34 cellular contexts compared by ENCODE assay signal in genomic region chr2:187768995-187769394, GRCh38.
"Had no signal": no experiment of that assay in that cellular context is flagged by ENCODE, and none has a peak within 500 bp of the region (broad histone marks: within the 10 kb centered on the region; RNA-seq: fewer than 3 reads in every experiment).

No MANE protein-coding gene starts in this region.

- H3K27me3 ChIP-seq: MG63 had no signal

- DNase-seq: Karpas-422, Kasumi-1, MG63, MM.1S, MV-4-11, NCI-H1048, NCI-H1092, NCI-H1092 treated with DMSO at 0.1 percent for 48 hours, NCI-H1105, NCI-H1105 treated with DMSO at 0.1 percent for 48 hours, NCI-H1417, NCI-H1417 treated with DMSO at 0.1 percent for 48 hours, NCI-H1436, NCI-H1436 treated with DMSO at 0.1 percent for 48 hours, NCI-H146, NCI-H1694, NCI-H1694 treated with DMSO at 0.1 percent for 48 hours, NCI-H187, NCI-H187 treated with DMSO at 0.1 percent for 48 hours, NCI-H1930, NCI-H2029, NCI-H2029 treated with DMSO at 0.1 percent for 48 hours, NCI-H2081, NCI-H2081 treated with DMSO at 0.1 percent for 48 hours, NCI-H2107, NCI-H2171, NCI-H2171 treated with DMSO at 0.1 percent for 48 hours, NCI-H2227 treated with DMSO at 0.1 percent for 48 hours, NCI-H226, NCI-H345, NCI-H446, NCI-H446 treated with DMSO at 0.1 percent for 48 hours, NCI-H510A had no signal

- H3K4me3 ChIP-seq: MG63 had no signal

- H3K4me2 ChIP-seq: KMS-11 had no signal

- H3K9me3 ChIP-seq: MG63 had no signal

- H3K27ac ChIP-seq: KMS-11 had no signal

- H3K9ac ChIP-seq: KMS-11 had no signal

- H3K36me3 ChIP-seq: MG63 had no signal
